ENCODE assay signal across 23 cellular contexts in the genomic region with DNA sequence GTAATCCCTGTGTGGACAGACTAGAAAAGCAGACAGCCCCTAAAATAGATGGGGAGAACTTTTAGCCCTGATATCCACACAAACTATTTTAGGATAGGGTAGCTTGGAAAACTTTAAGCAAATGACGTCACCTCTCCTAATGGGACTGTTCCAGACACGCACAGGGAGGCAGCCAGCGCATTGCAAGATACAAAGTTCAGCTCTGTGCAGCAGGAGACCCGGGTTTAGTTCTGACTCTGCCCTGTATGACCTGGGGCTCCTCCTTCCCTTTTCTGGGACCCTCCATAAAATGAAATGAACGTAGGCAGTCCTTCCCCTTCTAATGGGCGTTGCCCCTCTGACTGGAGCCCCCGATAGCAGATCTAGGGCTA. TPM values are rescaled to one million over a fixed set of nuclear protein-coding genes. Genes with fewer than 3 reads are reported as not detected.
A peak's percentile ranks its signal among the peaks of the same experiment; 100 is the strongest.
DNase-seq lines count a peak whose midpoint lies in the region; ATAC-seq and TF ChIP-seq lines count a peak whose summit lies in the region.
"Had no signal": no experiment of that assay in that cellular context is flagged by ENCODE, and none has a peak within 500 bp of the region (broad histone marks: within the 10 kb centered on the region; RNA-seq: fewer than 3 reads in every experiment).

No MANE protein-coding gene starts in this region.

- H3K4me3 Mint-ChIP-seq in Calu3 (ENCODE audit: low read depth, unreplicated experiment) = no peak overlapping the region
- H3K4me3 Mint-ChIP-seq: activated T-cell treated with anti-CD3 and anti-CD28 coated beads, Interleukin-2, amount 50 U/mL, for 4 hours; naive thymus-derived CD4-positive, alpha-beta T cell; T-helper 2 cell treated with Interferon-gamma antibody and Interleukin-4, amounts not matched to agents 5 μg/mL and 100 μg/mL, for 36 hours had no signal

- no peaks in the 10 kb centered on the region for H3K4me1 Mint-ChIP-seq in Calu3 (ENCODE audit: low read depth, unreplicated experiment)

- H3K27ac ChIP-seq in caudate nucleus (ENCODE audit: low read depth, low read length) = peak overlapping the region; percentile 41
- H3K27ac ChIP-seq: C4-2B had no signal

- peaks cover 65% of the 10 kb centered on the region for H3K36me3 Mint-ChIP-seq in Calu3 (ENCODE audit: insufficient read depth, unreplicated experiment)

- intact Hi-C loops in Calu3 (cut with micrococcal nuclease; ENCODE audit: unreplicated experiment) = no loop called here

- H3K9me3 Mint-ChIP-seq in Calu3 (ENCODE audit: low read depth, unreplicated experiment) = peaks cover 2% of the 10 kb centered on the region
- H3K9me3 Mint-ChIP-seq: activated T-cell treated with anti-CD3 and anti-CD28 coated beads, Interleukin-2, amount 50 U/mL, for 4 hours; naive thymus-derived CD4-positive, alpha-beta T cell; T-helper 2 cell treated with Interferon-gamma antibody and Interleukin-4, amounts not matched to agents 5 μg/mL and 100 μg/mL, for 36 hours had no signal

- ATAC-seq in left lobe of liver = peak; percentile 86
- ATAC-seq in HG03135 (IDR thresholded peaks at IDR 0.05; ENCODE audit: unreplicated experiment) = no peak
- ATAC-seq: activated T-cell treated with anti-CD3 and anti-CD28 coated beads, Interleukin-2, amount 50 U/mL, for 4 hours; GM12878; left colon; naive thymus-derived CD4-positive, alpha-beta T cell had no signal

- CTCF ChIA-PET in Calu3 (lab: Charles Lee) = no interaction called here

- BruUV-seq in Calu3 (replicated peaks; lab: Mats Ljungman, UMichigan) = no TSS peak

- TF ChIP-seq CTCF in Calu3 (IDR thresholded peaks at IDR 0.05; ENCODE audit: unreplicated experiment) = no peak

- DNase-seq in EH (ENCODE audit: low read depth) = peak; percentile 10
- DNase-seq in caudate nucleus (lab: John Stamatoyannopoulos, UW) = no peak
- DNase-seq in left lobe of liver (ENCODE audit: low spot score) = peak; percentile 83
- DNase-seq in OCI-M2 (lab: John Stamatoyannopoulos, UW; ENCODE audit: unreplicated experiment) = no peak
- DNase-seq in Calu3 = no peak
- DNase-seq: activated CD4-positive, alpha-beta T cell treated with anti-CD3 and anti-CD28 coated beads for 4 hours; activated T-cell treated with anti-CD3 and anti-CD28 coated beads, Interleukin-2, amount 50 U/mL, for 4 hours; amniotic stem cell; cortex of kidney; DND-41; KBM-7; left colon; MG63; naive thymus-derived CD4-positive, alpha-beta T cell; NCI-H1417; NCI-H446; NCI-H82; stimulated activated CD4-positive, alpha-beta T cell treated with anti-CD3 and anti-CD28 coated beads, Interleukin-2, amount 100 ng/mL, for 24 hours; stimulated activated naive CD4-positive, alpha-beta T cell had no signal

- H3K27me3 Mint-ChIP-seq in Calu3 (ENCODE audit: unreplicated experiment) = no peaks in the 10 kb centered on the region
- H3K27me3 Mint-ChIP-seq: naive thymus-derived CD4-positive, alpha-beta T cell had no signal

- H3K27ac Mint-ChIP-seq in Calu3 (ENCODE audit: unreplicated experiment) = no peak overlapping the region
- H3K27ac Mint-ChIP-seq: T-helper 2 cell treated with Interferon-gamma antibody and Interleukin-4, amounts not matched to agents 5 μg/mL and 100 μg/mL, for 36 hours had no signal

RNA-seq across cellular contexts. Expression of gene ZNF689, which starts 6.3 kb away (rescaled TPM):
- total RNA-seq in left lobe of liver (4.9 TPM), Calu3 (2022) (10.4 and 14.1 TPM in 2 replicates)

RNA-seq across cellular contexts. Expression of gene ZNF785, which starts 18.4 kb away (rescaled TPM):
- total RNA-seq in left lobe of liver (11.8 TPM), Calu3 (2022) (22.2 and 22.9 TPM in 2 replicates)

RNA-seq across cellular contexts. Expression of gene ZNF688, which starts 32.4 kb away (rescaled TPM):
- total RNA-seq in left lobe of liver (8.8 TPM), Calu3 (2022) (11.8 and 13.5 TPM in 2 replicates)

RNA-seq across cellular contexts. Expression of gene ZNF764, which starts 45.8 kb away (rescaled TPM):
- 6.3 TPM for total RNA-seq in left lobe of liver
- 16.5 and 16.7 TPM in 2 replicates for total RNA-seq in Calu3 (2022)

RNA-seq across cellular contexts. Expression of gene PRR14, which starts 46.8 kb away (rescaled TPM):
- total RNA-seq in left lobe of liver (24.2 TPM), Calu3 (2022) (47.4 and 59.4 TPM in 2 replicates)

Comparison
In these comparisons a context has a peak if more than half of its experiments do, and no peak if none do; other contexts are left out.
1. DNase-seq: peak in EH (single experiment) and left lobe of liver (single experiment); none in caudate nucleus (0 of 61), OCI-M2 (single experiment) and Calu3 (single experiment).